ENCODE assay signal across 9 cellular contexts in the genomic region with DNA sequence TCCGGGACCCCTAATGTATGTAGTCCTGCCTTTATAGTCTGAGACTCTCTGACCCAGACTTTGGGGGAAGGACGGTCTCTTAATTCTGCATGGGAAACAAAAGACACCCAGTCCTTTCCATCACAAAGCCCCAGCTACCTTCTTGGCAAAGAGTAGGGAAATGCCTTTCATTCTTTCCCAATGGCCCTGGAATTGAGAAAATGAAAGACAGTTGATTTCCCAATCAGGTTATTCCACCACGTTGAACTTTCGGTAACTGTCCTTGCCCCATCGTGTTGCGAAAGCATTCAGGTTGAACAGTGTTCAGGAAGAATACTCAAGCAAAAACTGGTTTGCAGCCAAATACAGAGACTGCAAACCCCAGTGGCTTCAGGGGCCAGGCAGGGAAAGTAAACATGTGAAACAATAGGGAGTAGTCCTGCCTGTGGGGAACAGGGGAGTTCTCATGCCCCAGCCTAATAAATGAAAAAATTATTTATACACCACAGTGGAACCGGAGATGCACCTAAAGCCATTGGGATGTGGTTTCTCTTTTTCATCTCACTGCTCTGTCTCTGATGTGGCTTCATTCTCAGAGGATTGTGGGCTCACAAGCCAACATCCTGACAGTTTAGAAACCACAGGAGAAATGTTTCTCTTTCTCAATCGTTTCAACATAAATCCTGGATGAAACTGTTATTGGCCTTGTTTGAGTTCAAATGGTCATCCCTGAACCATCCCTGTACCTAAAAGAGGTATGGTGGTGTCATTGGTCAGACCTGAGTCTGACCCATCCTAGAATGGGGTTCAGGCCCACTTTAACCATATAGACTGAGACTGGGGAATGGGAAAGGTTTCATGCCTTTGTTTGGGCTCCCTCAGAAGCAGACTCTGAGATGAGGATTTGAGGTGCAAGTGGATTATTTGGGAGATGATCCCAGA. TPM values are rescaled to one million over a fixed set of nuclear protein-coding genes. Genes with fewer than 3 reads are reported as not detected.
DNase-seq lines count a peak whose midpoint lies in the region; ATAC-seq and TF ChIP-seq lines count a peak whose summit lies in the region.
"Had no signal": no experiment of that assay in that cellular context is flagged by ENCODE, and none has a peak within 500 bp of the region (broad histone marks: within the 10 kb centered on the region; RNA-seq: fewer than 3 reads in every experiment).

No MANE protein-coding gene starts in this region.

- H3K36me3 ChIP-seq in brain microvascular endothelial cell (replicated peaks) (no peaks in the 10 kb centered on the region), testis (ENCODE audit: low read depth, missing control alignments) (no peaks in the 10 kb centered on the region)

- intact Hi-C loops in testis (cut with DNase I; ENCODE audit: low total_unique reads): no loop called here

- H3K27me3 ChIP-seq in brain microvascular endothelial cell (replicated peaks) (no peaks in the 10 kb centered on the region), testis (no peaks in the 10 kb centered on the region)

- no peak for ATAC-seq in HG03139 (IDR thresholded peaks at IDR 0.05; ENCODE audit: unreplicated experiment)

- H3K4me1 ChIP-seq in testis: peaks cover 6% of the 10 kb centered on the region

- H3K27ac ChIP-seq in brain microvascular endothelial cell (peak overlapping the region; percentile 23), testis (peak overlapping the region in 1 of 2 donors; percentile 36)

- H3K4me3 ChIP-seq in brain microvascular endothelial cell (ENCODE audit: low read depth, low read length) (no peak overlapping the region), testis (no peak overlapping the region)

- DNase-seq in H4 (ENCODE audit: low spot score) (peak; percentile 91), NCI-H748 (lab: John Stamatoyannopoulos, UW; ENCODE audit: unreplicated experiment) (peak; percentile 50), brain microvascular endothelial cell (peak; percentile 59), kidney glomerular epithelial cell (lab: John Stamatoyannopoulos, UW) (peak; percentile 84), testis (peak; percentile 45), foreskin melanocyte (no peak), cortex of kidney (lab: John Stamatoyannopoulos, UW) (no peak)
- DNase-seq: activated B cell treated with CpG ODN at 0.5 μM for 24 hours had no signal

- no peak for TF ChIP-seq POLR2A in testis (IDR thresholded peaks at IDR 0.05)

- no peak for TF ChIP-seq CTCF in brain microvascular endothelial cell (IDR thresholded peaks at IDR 0.05; ENCODE audit: low read depth, low read length, missing control alignments)
- TF ChIP-seq CTCF in testis (IDR thresholded peaks at IDR 0.05): no peak

- WGBS in testis, 2 donors: 43 to 50% methylated on average over 8 of the region's 8 CpGs

- H3K9me3 ChIP-seq in testis: no peaks in the 10 kb centered on the region

- in situ Hi-C loops in brain microvascular endothelial cell (cut with HindIII; ENCODE audit: low pct_ligation_motif_present, low sequenced_read_pairs): no loop called here

RNA-seq across cellular contexts. Expression of gene SLC9A8, which starts 44.2 kb away (rescaled TPM):
- 4.9 TPM in 2 replicates for total RNA-seq in H4 (2014; rRNA removed; shearing (Covaris generic))
- 10 to 100 TPM; 32.7 to 33.0 TPM for total RNA-seq in testis
- polyA plus RNA-seq in testis (ENCODE audit: insufficient read depth, low read depth, low replicate concordance): 21.3 TPM

RNA-seq across cellular contexts. Expression of gene B4GALT5, which starts 54.8 kb away (rescaled TPM):
- 13.3 and 15.4 TPM in 2 replicates for total RNA-seq in H4 (2014; rRNA removed; shearing (Covaris generic))
- total RNA-seq in testis: 10 to 100 TPM; 63.4 to 69.7 TPM
- 56.9 TPM for polyA plus RNA-seq in testis (ENCODE audit: insufficient read depth, low read depth, low replicate concordance)

Comparison
In these comparisons a context has a peak if more than half of its experiments do, and no peak if none do; other contexts are left out.
1. DNase-seq: peak in H4 (single experiment), NCI-H748 (single experiment), brain microvascular endothelial cell (single experiment), kidney glomerular epithelial cell (single experiment) and testis (single experiment); none in foreskin melanocyte (single experiment) and cortex of kidney (single experiment).